Comparison of ENCODE assay signal across 1 cellular context in the genomic region with DNA sequence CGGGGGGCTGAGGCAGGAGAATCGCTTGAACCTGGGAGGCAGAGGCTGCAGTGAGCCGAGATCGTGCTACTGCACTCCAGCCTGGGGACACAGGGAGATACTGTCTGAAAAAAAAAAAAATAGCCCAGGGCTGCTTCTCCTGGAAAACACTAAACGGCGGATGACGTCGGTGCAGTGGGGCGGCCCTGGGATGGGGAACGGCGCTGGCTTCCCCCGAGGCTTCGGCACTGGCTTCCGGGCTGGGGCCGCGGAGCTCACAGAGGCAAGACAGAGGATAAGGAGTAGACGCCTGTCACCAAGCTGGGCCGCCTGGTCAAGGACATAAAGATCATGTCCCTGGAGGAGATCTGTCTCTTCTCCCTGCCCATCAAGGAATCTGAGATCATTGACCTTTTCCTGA.
TF ChIP-seq lines count a peak whose summit lies in the region.

No MANE protein-coding gene starts in this region.

TF ChIP-seq in GM23338, 12 proteins besides CTCF, POLR2A, EP300 and RAD21 (continued from another document):
- TF ChIP-seq, protein P1, sequence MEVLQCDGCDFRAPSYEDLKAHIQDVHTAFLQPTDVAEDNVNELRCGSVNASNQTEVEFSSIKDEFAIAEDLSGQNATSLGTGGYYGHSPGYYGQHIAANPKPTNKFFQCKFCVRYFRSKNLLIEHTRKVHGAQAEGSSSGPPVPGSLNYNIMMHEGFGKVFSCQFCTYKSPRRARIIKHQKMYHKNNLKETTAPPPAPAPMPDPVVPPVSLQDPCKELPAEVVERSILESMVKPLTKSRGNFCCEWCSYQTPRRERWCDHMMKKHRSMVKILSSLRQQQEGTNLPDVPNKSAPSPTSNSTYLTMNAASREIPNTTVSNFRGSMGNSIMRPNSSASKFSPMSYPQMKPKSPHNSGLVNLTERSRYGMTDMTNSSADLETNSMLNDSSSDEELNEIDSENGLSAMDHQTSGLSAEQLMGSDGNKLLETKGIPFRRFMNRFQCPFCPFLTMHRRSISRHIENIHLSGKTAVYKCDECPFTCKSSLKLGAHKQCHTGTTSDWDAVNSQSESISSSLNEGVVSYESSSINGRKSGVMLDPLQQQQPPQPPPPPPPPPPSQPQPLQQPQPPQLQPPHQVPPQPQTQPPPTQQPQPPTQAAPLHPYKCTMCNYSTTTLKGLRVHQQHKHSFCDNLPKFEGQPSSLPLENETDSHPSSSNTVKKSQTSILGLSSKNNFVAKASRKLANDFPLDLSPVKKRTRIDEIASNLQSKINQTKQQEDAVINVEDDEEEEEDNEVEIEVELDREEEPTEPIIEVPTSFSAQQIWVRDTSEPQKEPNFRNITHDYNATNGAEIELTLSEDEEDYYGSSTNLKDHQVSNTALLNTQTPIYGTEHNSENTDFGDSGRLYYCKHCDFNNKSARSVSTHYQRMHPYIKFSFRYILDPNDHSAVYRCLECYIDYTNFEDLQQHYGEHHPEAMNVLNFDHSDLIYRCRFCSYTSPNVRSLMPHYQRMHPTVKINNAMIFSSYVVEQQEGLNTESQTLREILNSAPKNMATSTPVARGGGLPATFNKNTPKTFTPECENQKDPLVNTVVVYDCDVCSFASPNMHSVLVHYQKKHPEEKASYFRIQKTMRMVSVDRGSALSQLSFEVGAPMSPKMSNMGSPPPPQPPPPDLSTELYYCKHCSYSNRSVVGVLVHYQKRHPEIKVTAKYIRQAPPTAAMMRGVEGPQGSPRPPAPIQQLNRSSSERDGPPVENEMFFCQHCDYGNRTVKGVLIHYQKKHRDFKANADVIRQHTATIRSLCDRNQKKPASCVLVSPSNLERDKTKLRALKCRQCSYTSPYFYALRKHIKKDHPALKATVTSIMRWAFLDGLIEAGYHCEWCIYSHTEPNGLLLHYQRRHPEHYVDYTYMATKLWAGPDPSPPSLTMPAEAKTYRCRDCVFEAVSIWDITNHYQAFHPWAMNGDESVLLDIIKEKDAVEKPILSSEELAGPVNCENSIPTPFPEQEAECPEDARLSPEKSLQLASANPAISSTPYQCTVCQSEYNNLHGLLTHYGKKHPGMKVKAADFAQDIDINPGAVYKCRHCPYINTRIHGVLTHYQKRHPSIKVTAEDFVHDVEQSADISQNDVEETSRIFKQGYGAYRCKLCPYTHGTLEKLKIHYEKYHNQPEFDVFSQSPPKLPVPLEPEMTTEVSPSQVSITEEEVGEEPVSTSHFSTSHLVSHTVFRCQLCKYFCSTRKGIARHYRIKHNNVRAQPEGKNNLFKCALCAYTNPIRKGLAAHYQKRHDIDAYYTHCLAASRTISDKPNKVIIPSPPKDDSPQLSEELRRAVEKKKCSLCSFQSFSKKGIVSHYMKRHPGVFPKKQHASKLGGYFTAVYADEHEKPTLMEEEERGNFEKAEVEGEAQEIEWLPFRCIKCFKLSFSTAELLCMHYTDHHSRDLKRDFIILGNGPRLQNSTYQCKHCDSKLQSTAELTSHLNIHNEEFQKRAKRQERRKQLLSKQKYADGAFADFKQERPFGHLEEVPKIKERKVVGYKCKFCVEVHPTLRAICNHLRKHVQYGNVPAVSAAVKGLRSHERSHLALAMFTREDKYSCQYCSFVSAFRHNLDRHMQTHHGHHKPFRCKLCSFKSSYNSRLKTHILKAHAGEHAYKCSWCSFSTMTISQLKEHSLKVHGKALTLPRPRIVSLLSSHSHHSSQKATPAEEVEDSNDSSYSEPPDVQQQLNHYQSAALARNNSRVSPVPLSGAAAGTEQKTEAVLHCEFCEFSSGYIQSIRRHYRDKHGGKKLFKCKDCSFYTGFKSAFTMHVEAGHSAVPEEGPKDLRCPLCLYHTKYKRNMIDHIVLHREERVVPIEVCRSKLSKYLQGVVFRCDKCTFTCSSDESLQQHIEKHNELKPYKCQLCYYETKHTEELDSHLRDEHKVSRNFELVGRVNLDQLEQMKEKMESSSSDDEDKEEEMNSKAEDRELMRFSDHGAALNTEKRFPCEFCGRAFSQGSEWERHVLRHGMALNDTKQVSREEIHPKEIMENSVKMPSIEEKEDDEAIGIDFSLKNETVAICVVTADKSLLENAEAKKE (CRISPR knock-in tag; IDR thresholded peaks at IDR 0.05), result no peak
